Comparison of ENCODE assay signal across 20 cellular contexts in the genomic region with DNA sequence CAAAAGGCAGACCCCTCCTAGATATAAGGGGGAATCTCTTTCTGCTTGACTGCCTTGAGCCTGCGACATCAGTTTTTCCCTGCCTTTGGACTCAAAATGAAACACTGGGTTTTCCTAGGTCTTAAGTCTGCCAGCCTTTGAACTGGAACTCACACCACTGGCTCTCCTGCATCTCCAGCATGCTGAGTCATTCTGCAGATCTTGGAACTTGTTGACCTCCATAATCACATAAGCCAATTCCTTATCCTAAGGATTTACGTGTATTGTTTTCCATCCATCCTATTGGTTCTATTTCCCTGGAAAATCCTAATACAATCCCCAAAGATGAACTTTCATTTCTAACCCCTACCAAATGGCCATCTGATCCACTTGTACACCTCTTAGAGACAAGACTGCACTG.
DNase-seq lines count a peak whose midpoint lies in the region; ATAC-seq and TF ChIP-seq lines count a peak whose summit lies in the region.
"Had no signal": no experiment of that assay in that cellular context is flagged by ENCODE, and none has a peak within 500 bp of the region (broad histone marks: within the 10 kb centered on the region; RNA-seq: fewer than 3 reads in every experiment).

No MANE protein-coding gene starts in this region.

- CTCF ChIA-PET in activated B cell treated with CpG ODN at 0.5 μM for 24 hours (lab: Charles Lee): no interaction called here

- H3K36me3 Mint-ChIP-seq in IgD-negative memory B cell: peaks cover 2% of the 10 kb centered on the region
- peaks cover 81% of the 10 kb centered on the region for H3K36me3 Mint-ChIP-seq in activated B cell treated with CpG ODN at 0.5 μM for 24 hours (ENCODE audit: low read depth)
- peaks cover 68% of the 10 kb centered on the region for H3K36me3 Mint-ChIP-seq in osteocyte (ENCODE audit: unreplicated experiment)
- H3K36me3 Mint-ChIP-seq in nephron progenitor cell (ENCODE audit: low read depth): peaks cover 80% of the 10 kb centered on the region

- H3K27me3 Mint-ChIP-seq in IgD-negative memory B cell: no peaks in the 10 kb centered on the region
- no peaks in the 10 kb centered on the region for H3K27me3 Mint-ChIP-seq in activated B cell treated with CpG ODN at 0.5 μM for 24 hours
- no peaks in the 10 kb centered on the region for H3K27me3 Mint-ChIP-seq in osteocyte (ENCODE audit: unreplicated experiment)
- H3K27me3 Mint-ChIP-seq in nephron progenitor cell (ENCODE audit: low read depth, poor library complexity): peaks cover 6% of the 10 kb centered on the region

- H3K9me3 Mint-ChIP-seq in IgD-negative memory B cell (no peaks in the 10 kb centered on the region), activated B cell treated with CpG ODN at 0.5 μM for 24 hours (no peaks in the 10 kb centered on the region), osteocyte (ENCODE audit: unreplicated experiment) (no peaks in the 10 kb centered on the region), nephron progenitor cell (no peaks in the 10 kb centered on the region)

- no peak for TF ChIP-seq CTCF in C4-2B (conservative IDR thresholded peaks at IDR 0.05)
- TF ChIP-seq CTCF in activated B cell treated with CpG ODN at 0.5 μM for 24 hours (IDR thresholded peaks at IDR 0.05): no peak
- TF ChIP-seq CTCF in osteocyte (IDR thresholded peaks at IDR 0.05): no peak
- TF ChIP-seq CTCF in nephron progenitor cell (IDR thresholded peaks at IDR 0.05): no peak

- DNase-seq in activated B cell treated with CpG ODN at 0.5 μM for 24 hours: no peak
- DNase-seq in osteocyte (ENCODE audit: extremely low spot score, unreplicated experiment): no peak
- DNase-seq in nephron progenitor cell: no peak
- no peak for DNase-seq in UCSD-AML1 (lab: John Stamatoyannopoulos, UW; ENCODE audit: unreplicated experiment)
- DNase-seq in occipital lobe (lab: John Stamatoyannopoulos, UW): no peak
- DNase-seq: ACHN, Caco-2, DMS153, NCI-H1436, NCI-H1930, NCI-H526 treated with DMSO at 0.1 percent for 48 hours, PC-3, SIG-M5, T-helper 1 cell had no signal

- peaks cover 21 to 28% (median 22%) of the 10 kb centered on the region in 3 donors for H3K4me1 Mint-ChIP-seq in IgD-negative memory B cell
- H3K4me1 Mint-ChIP-seq in activated B cell treated with CpG ODN at 0.5 μM for 24 hours: peaks cover 38% of the 10 kb centered on the region
- H3K4me1 Mint-ChIP-seq in osteocyte (ENCODE audit: unreplicated experiment): peaks cover 61% of the 10 kb centered on the region
- peaks cover 60% of the 10 kb centered on the region for H3K4me1 Mint-ChIP-seq in nephron progenitor cell

- intact Hi-C loops in activated B cell treated with CpG ODN at 0.5 μM for 24 hours (cut with micrococcal nuclease): no loop called here

- peak overlapping the region in 2 of 3 donors; percentile 14 to 43 for H3K27ac Mint-ChIP-seq in IgD-negative memory B cell
- H3K27ac Mint-ChIP-seq in activated B cell treated with CpG ODN at 0.5 μM for 24 hours: peak overlapping the region; percentile 73
- peak overlapping the region; percentile 59 for H3K27ac Mint-ChIP-seq in osteocyte (ENCODE audit: unreplicated experiment)
- H3K27ac Mint-ChIP-seq in nephron progenitor cell: no peak overlapping the region

- peak overlapping the region; percentile 93 for H3K27ac ChIP-seq in C4-2B
- H3K27ac ChIP-seq: RWPE1 had no signal

- POLR2A ChIA-PET in activated B cell treated with CpG ODN at 0.5 μM for 24 hours (lab: Charles Lee): no interaction called here

- no peak for ATAC-seq in activated B cell treated with CpG ODN at 0.5 μM for 24 hours (ENCODE audit: low read depth)
- ATAC-seq in GM21528 (IDR thresholded peaks at IDR 0.05; ENCODE audit: low FRiP score, unreplicated experiment): no peak
- ATAC-seq: HepG2, PC-3, SK-N-SH treated with all-trans-retinoic acid at 6 μM for 48 hours had no signal

- H3K4me3 Mint-ChIP-seq in IgD-negative memory B cell (no peak overlapping the region), activated B cell treated with CpG ODN at 0.5 μM for 24 hours (no peak overlapping the region), osteocyte (ENCODE audit: unreplicated experiment) (no peak overlapping the region), nephron progenitor cell (no peak overlapping the region)
